ENCODE assay signal across 8 cellular contexts in genomic region chr7:42237891-42238531, GRCh38. TPM values are rescaled to one million over a fixed set of nuclear protein-coding genes. Genes with fewer than 3 reads are reported as not detected.
DNase-seq lines count a peak whose midpoint lies in the region; ATAC-seq and TF ChIP-seq lines count a peak whose summit lies in the region.

No MANE protein-coding gene starts in this region.

- H3K27ac ChIP-seq in esophagus (ENCODE audit: low read depth in 2 of 2, low read length in 1 of 2) (peak overlapping the region; percentile 95), vagina (peak overlapping the region; percentile 96)

- TF ChIP-seq POLR2A in vagina (IDR thresholded peaks at IDR 0.05): no peak

- TF ChIP-seq CTCF in mucosa of descending colon (IDR thresholded peaks at IDR 0.05): no peak
- TF ChIP-seq CTCF in vagina (IDR thresholded peaks at IDR 0.05): no peak

- H3K4me1 ChIP-seq in esophagus (ENCODE audit: control insufficient read depth in 2 of 2, insufficient read depth in 2 of 2, low read length in 1 of 2): no peaks in the 10 kb centered on the region
- peaks cover 5% of the 10 kb centered on the region for H3K4me1 ChIP-seq in mucosa of descending colon (ENCODE audit: low read depth)
- peaks cover 55% of the 10 kb centered on the region for H3K4me1 ChIP-seq in vagina

- DNase-seq in SK-N-DZ (ENCODE audit: low spot score) (peak; percentile 62), mucosa of descending colon (peak; percentile 48 to 69 (median 57)), vagina (ENCODE audit: extremely low spot score in 2 of 2) (no peak), NCI-H510A treated with DMSO at 0.1 percent for 48 hours (lab: John Stamatoyannopoulos, UW) (no peak), GM19240 (ENCODE audit: insufficient read length, low spot score) (no peak)

- H3K36me3 ChIP-seq in esophagus (ENCODE audit: control insufficient read depth in 2 of 2, insufficient read depth in 2 of 2, low read length in 1 of 2) (no peaks in the 10 kb centered on the region), mucosa of descending colon (ENCODE audit: low read depth) (no peaks in the 10 kb centered on the region), vagina (no peaks in the 10 kb centered on the region)

- no peaks in the 10 kb centered on the region for H3K27me3 ChIP-seq in esophagus (ENCODE audit: control insufficient read depth in 1 of 2, insufficient read depth in 2 of 2, low read length in 2 of 2)
- H3K27me3 ChIP-seq in vagina: no peaks in the 10 kb centered on the region

- ATAC-seq in GM18502 (IDR thresholded peaks at IDR 0.05; ENCODE audit: poor library complexity, unreplicated experiment): peak; percentile 4
- ATAC-seq in mucosa of descending colon: peak; percentile 39
- ATAC-seq in HG03108 (IDR thresholded peaks at IDR 0.05; ENCODE audit: unreplicated experiment): no peak

- intact Hi-C loops in mucosa of descending colon (cut with DNase I, micrococcal nuclease) (loop anchor here in 1 of 2 donors (5.0 kb wide), 1 partner anchor 261 kb away; no protein-coding TSS in a partner anchor), vagina (cut with DNase I) (loop anchor here (10.0 kb wide), 1 partner anchor 263 kb away; no protein-coding TSS in a partner anchor)

- H3K9me3 ChIP-seq in esophagus (ENCODE audit: control insufficient read depth in 2 of 2, insufficient read depth in 1 of 2, low read depth in 1 of 2, low read length in 1 of 2): no peaks in the 10 kb centered on the region
- no peaks in the 10 kb centered on the region for H3K9me3 ChIP-seq in mucosa of descending colon
- no peaks in the 10 kb centered on the region for H3K9me3 ChIP-seq in vagina

- peak overlapping the region; percentile 78 to 81 for H3K4me3 ChIP-seq in esophagus (ENCODE audit: low read depth in 1 of 2, low read length in 2 of 2)
- H3K4me3 ChIP-seq in mucosa of descending colon: no peak overlapping the region
- peak overlapping the region; percentile 88 to 93 for H3K4me3 ChIP-seq in vagina

- WGBS in esophagus, 2 donors: 3 to 9% methylated on average over 18 to 45 of the region's 54 CpGs

RNA-seq across cellular contexts. Expression of gene GLI3, which starts 1.0 kb away (rescaled TPM):
- polyA plus RNA-seq in SK-N-DZ (2014; cell fraction: cytosol; rRNA removed): 2.4 and 2.6 TPM in 2 replicates
- polyA plus RNA-seq in SK-N-DZ (2014; cell fraction: nucleus; rRNA removed): 1.5 and 3.5 TPM in 2 replicates
- 1 to 10 TPM; 1.0 to 1.8 TPM for polyA plus RNA-seq in esophagus
- total RNA-seq in mucosa of descending colon: 10 to 100 TPM in 1 of 3 donors, 1 to 10 TPM in 2; 3.0 to 56.3 (median 8.8) TPM
- total RNA-seq in vagina: 24.6 TPM

Comparison
In these comparisons a context has a peak if more than half of its experiments do, and no peak if none do; other contexts are left out.
1. DNase-seq: peak in SK-N-DZ (single experiment) and mucosa of descending colon (3 of 3); none in vagina (0 of 2), NCI-H510A treated with DMSO at 0.1 percent for 48 hours (single experiment) and GM19240 (single experiment).